ENCODE assay signal across 8 cellular contexts in the genomic region with DNA sequence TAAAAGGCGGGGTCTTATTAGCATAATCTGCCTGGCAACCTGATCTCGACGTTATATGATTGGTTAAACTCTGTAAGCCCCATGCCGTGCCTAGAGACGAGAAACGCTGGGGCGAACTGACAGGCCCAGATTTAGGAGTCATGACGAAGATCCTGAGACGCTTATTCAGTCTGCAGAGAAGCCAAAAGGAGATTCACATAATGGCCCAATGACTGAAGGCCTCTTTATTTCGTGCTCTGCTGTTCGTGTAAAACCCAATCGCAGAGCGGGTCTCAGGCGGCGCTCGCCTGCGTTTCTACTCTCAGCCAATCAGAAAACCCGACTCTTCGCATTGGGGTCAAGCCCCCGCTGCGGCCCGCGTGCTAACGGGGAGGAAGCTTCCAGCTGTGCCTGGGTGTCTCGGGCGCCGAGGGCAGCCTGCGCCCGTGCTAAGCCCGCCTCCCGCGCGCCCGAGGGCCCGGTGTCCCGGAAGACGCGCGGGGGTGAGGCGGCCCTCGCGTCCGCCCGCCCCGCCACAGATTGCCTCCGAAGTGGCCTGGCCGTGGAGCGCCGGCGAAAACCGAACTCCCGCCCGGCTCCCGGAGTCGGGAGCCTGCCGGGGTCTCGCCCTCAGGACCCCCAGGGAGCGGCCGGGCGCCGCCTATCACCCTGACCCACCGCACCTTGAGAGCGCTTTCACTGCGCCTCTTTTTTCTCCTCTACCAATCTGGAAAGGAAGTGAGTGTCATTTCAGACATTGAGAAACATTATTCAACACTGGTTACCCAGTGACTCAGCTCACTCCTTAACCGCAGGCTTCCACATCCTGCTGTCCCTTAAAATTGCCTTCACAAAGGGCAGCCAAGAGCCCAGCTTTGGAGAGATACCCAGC. TPM values are rescaled to one million over a fixed set of nuclear protein-coding genes. Genes with fewer than 3 reads are reported as not detected.
DNase-seq lines count a peak whose midpoint lies in the region; ATAC-seq, FAIRE-seq and TF ChIP-seq lines count a peak whose summit lies in the region.

No MANE protein-coding gene starts in this region.

- H3K9me1 ChIP-seq in keratinocyte (ENCODE audit: control insufficient read depth, extremely low read depth, insufficient read depth, low read length), result no peaks in the 10 kb centered on the region

- H3K4me3 ChIP-seq in keratinocyte (ENCODE audit: control insufficient read depth in 2 of 3, extremely low read depth in 1 of 3, insufficient read depth in 2 of 3, low read depth in 1 of 3, low read length in 3 of 3), result peak overlapping the region; percentile 66 to 82 (median 73)

- peak; percentile 86 for TF ChIP-seq POLR2A in GM19193 (IDR thresholded peaks at IDR 0.05; ENCODE audit: extremely low read depth, insufficient read depth, insufficient read length)

- H2AFZ ChIP-seq in keratinocyte (ENCODE audit: control insufficient read depth, low read length), result peak overlapping the region; percentile 98

- no peaks in the 10 kb centered on the region for H3K9me3 ChIP-seq in keratinocyte (ENCODE audit: control insufficient read depth, low read depth, low read length)

- H3K4me1 ChIP-seq in keratinocyte (ENCODE audit: control insufficient read depth, extremely low read depth, insufficient read depth, low read length), result peaks cover 15% of the 10 kb centered on the region

- H3K79me2 ChIP-seq in keratinocyte (ENCODE audit: control insufficient read depth, insufficient read depth, low read length), result peaks cover 35% of the 10 kb centered on the region

- peak; percentile 83 for FAIRE-seq in keratinocyte (lab: Jason Lieb, UNC)

- H3K4me2 ChIP-seq in keratinocyte (ENCODE audit: control insufficient read depth, extremely low read depth, insufficient read depth, low read depth, low read length), result peak overlapping the region; percentile 93

- ATAC-seq in HG03432 (IDR thresholded peaks at IDR 0.05; ENCODE audit: unreplicated experiment), result peak; percentile 78

- no peaks in the 10 kb centered on the region for H3K36me3 ChIP-seq in keratinocyte (ENCODE audit: control insufficient read depth in 2 of 2, extremely low read depth in 1 of 2, insufficient read depth in 2 of 2, low read length in 2 of 2)

- H3K9ac ChIP-seq in keratinocyte (ENCODE audit: control insufficient read depth, extremely low read depth, insufficient read depth, low read length), result peak overlapping the region; percentile 99

- peak; percentile 98 for DNase-seq in Ammon's horn (ENCODE audit: low spot score)
- peak; percentile 93 for DNase-seq in NCI-H460 (ENCODE audit: extremely low read depth, low read depth)
- peak; percentile 82 for DNase-seq in activated CD4-positive, alpha-beta T cell treated with anti-CD3 and anti-CD28 coated beads for 1 hour
- DNase-seq in cerebellum (ENCODE audit: low spot score), result peak; percentile 96
- peak; percentile 92 for DNase-seq in keratinocyte (ENCODE audit: low read depth, low spot score)
- peak; percentile 75 to 95 (median 76) for DNase-seq in stimulated activated CD4-positive, alpha-beta T cell treated with anti-CD3 and anti-CD28 coated beads, Interleukin-12 subunit alpha, Interleukin-12 subunit beta, amount 100 ng/mL, for 48 hours (ENCODE audit: low read depth in 2 of 3, low spot score in 1 of 3)

- dilution Hi-C loops in keratinocyte (cut with MboI; ENCODE audit: extremely low pct_ligation_motif_present, low sequenced_read_pairs), result no loop called here

- H3K27ac ChIP-seq in keratinocyte (ENCODE audit: control insufficient read depth, insufficient read depth, low read length), result peak overlapping the region; percentile 100

- no peaks in the 10 kb centered on the region for H3K27me3 ChIP-seq in keratinocyte (ENCODE audit: control insufficient read depth, extremely low read depth, insufficient read depth, low read length)

- H4K20me1 ChIP-seq in keratinocyte (ENCODE audit: control insufficient read depth, extremely low read depth, insufficient read depth, low read length), result no peaks in the 10 kb centered on the region

- no peak for TF ChIP-seq CTCF in keratinocyte (optimal IDR thresholded peaks at IDR 0.05 in 1 of 3, IDR thresholded peaks at IDR 0.05 in 1 of 3, conservative IDR thresholded peaks at IDR 0.05 in 1 of 3; ENCODE audit: extremely low read depth in 1 of 3, insufficient read depth in 2 of 3, low read length in 3 of 3)

RNA-seq across cellular contexts. Expression of a gene that starts 0.4 kb away (rescaled TPM):
- total RNA-seq in NCI-H460 (2014; rRNA removed; shearing (Covaris generic)), result 3.9 and 4.8 TPM in 2 replicates
- 4.5 and 7.2 TPM in 2 replicates for polyA plus RNA-seq in NCI-H460 (2014; cell fraction: nucleus; rRNA removed)
- 14.2 TPM for total RNA-seq in cerebellum
- 3.8 to 5.8 TPM (median 4.7 TPM) in 3 replicates for polyA plus RNA-seq in keratinocyte
- polyA plus RNA-seq in keratinocyte (2011; ENCODE audit: low read depth), result 3.1 TPM
- 2.8 and 4.0 TPM in 2 replicates for polyA plus RNA-seq in keratinocyte (2011; cell fraction: cytosol; rRNA removed)
- 18.4 and 18.8 TPM in 2 replicates for polyA plus RNA-seq in keratinocyte (2011; cell fraction: nucleus; rRNA removed)
- 3.3 and 3.4 TPM in 2 replicates for polyA plus RNA-seq in keratinocyte (2012; ENCODE audit: low replicate concordance)
- polyA minus RNA-seq in keratinocyte, result 24.1 to 75.7 TPM (median 28.9 TPM) in 3 replicates
- 5.8 TPM for polyA minus RNA-seq in keratinocyte (2011; cell fraction: cytosol; rRNA and poly(A)+ RNA removed)
- 9.8 and 20.1 TPM in 2 replicates for polyA minus RNA-seq in keratinocyte (2011; cell fraction: nucleus; rRNA and poly(A)+ RNA removed)

Comparison
In these comparisons a context has a peak if more than half of its experiments do, and no peak if none do; other contexts are left out.
1. Peak in every context shown above with its lines: DNase-seq, ATAC-seq, H3K4me3 ChIP-seq and H3K27ac ChIP-seq.